ENCODE assay signal across 23 cellular contexts in the genomic region with DNA sequence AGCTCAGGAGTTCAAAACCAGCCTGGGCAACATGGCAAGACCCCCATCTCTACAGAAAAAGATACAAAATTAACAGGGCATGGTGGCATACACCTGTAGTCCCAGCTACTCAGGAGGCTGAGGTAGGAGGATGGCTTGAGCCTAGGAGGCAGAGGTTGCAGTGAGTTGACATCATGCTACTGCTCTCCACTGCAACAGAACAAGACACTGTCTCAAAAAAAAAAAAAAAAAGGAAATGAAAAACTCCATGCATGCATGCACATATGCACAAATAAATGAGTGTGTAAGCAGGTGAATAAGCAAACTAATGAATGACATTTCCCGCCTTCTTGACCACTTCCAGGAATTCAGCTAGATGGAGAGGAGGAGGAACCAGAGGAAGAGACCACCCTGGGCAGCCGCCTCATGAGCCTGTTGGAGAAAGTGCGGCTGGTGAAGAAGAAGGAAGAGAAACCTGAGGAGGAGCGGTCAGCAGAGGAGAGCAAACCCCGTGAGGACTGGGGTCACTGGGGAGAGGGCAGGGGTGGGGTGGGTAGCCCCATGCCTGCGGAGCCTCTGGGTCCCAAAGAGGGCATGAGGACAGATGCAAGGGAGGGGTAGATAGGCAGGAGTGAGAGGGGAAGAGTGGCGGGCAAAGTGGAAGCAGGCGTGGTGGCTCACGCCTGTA.
"Had no signal": no experiment of that assay in that cellular context is flagged by ENCODE, and none has a peak within 500 bp of the region (broad histone marks: within the 10 kb centered on the region; RNA-seq: fewer than 3 reads in every experiment).

No MANE protein-coding gene starts in this region.

- H3K4me1 Mint-ChIP-seq: immature natural killer cell, natural killer cell had no signal

- H3K4me3 ChIP-seq: breast epithelium, colonic mucosa, prostate gland, thyroid gland, upper lobe of right lung had no signal

- H3K36me3 ChIP-seq: breast epithelium, colonic mucosa, prostate gland, thyroid gland, upper lobe of right lung had no signal

- H3K9me3 Mint-ChIP-seq: central memory CD8-positive, alpha-beta T cell; natural killer cell had no signal

- H3K27ac Mint-ChIP-seq: activated CD4-positive, alpha-beta T cell treated with anti-CD3 and anti-CD28 coated beads, Interleukin-2, amount 10 ng/mL, durations not matched to agents 7 days and 5 days; activated naive CD4-positive, alpha-beta T cell treated with anti-CD3 and anti-CD28 coated beads, Interleukin-2, amount 50 U/mL, for 72 hours; activated T-helper 17 cell treated with anti-CD3 and anti-CD28 coated beads, Interleukin-2, amount 50 U/mL, for 72 hours; immature natural killer cell; natural killer cell had no signal

- H3K27ac ChIP-seq: breast epithelium, colonic mucosa, prostate gland, thyroid gland, upper lobe of right lung, VCaP had no signal

- H3K36me3 Mint-ChIP-seq: immature natural killer cell, natural killer cell had no signal

- ATAC-seq: activated naive CD4-positive, alpha-beta T cell treated with anti-CD3 and anti-CD28 coated beads, Interleukin-2, amount 50 U/mL, for 72 hours; activated T-helper 17 cell treated with anti-CD3 and anti-CD28 coated beads, Interleukin-2, amount 50 U/mL, for 72 hours; left ventricle myocardium superior; natural killer cell; upper lobe of right lung had no signal

- H3K27me3 ChIP-seq: breast epithelium, colonic mucosa, thyroid gland, upper lobe of right lung had no signal

- H3K9me3 ChIP-seq: colonic mucosa, prostate gland, thyroid gland, upper lobe of right lung had no signal

- DNase-seq: activated CD4-positive, CD25-positive, alpha-beta regulatory T cell treated with anti-CD3 and anti-CD28 coated beads, Interleukin-2, amount 50 U/mL, for 72 hours; activated T-cell treated with anti-CD3 and anti-CD28 coated beads, Interleukin-2, amount 50 U/mL, for 1 hour; colonic mucosa; foreskin fibroblast; immature natural killer cell; kidney glomerular epithelial cell; left ventricle myocardium superior; mammary epithelial cell; midbrain; natural killer cell; stimulated activated CD4-positive, alpha-beta T cell treated with anti-CD3 and anti-CD28 coated beads, Interleukin-2, amount 100 ng/mL, for 48 hours; stimulated activated CD8-positive, alpha-beta memory T cell treated with anti-CD3 and anti-CD28 coated beads, Interleukin-4, amount 100 ng/mL, for 48 hours; stimulated activated naive CD4-positive, alpha-beta T cell treated with Interleukin-2 at 50 U/mL for 16 hours; substantia nigra; thyroid gland; upper lobe of right lung had no signal

- H3K4me1 ChIP-seq: breast epithelium, colonic mucosa, prostate gland, thyroid gland, upper lobe of right lung had no signal

- H3K4me3 Mint-ChIP-seq: activated CD4-positive, alpha-beta T cell treated with anti-CD3 and anti-CD28 coated beads, Interleukin-2, amount 10 ng/mL, durations not matched to agents 7 days and 5 days; activated T-helper 17 cell treated with anti-CD3 and anti-CD28 coated beads, Interleukin-2, amount 50 U/mL, for 72 hours; central memory CD8-positive, alpha-beta T cell; immature natural killer cell; natural killer cell had no signal
